ENCODE assay signal across 12 cellular contexts in genomic region chr13:113083402-113084061, GRCh38. TPM values are rescaled to one million over a fixed set of nuclear protein-coding genes. Genes with fewer than 3 reads are reported as not detected.
A peak's percentile ranks its signal among the peaks of the same experiment; 100 is the strongest.
DNase-seq lines count a peak whose midpoint lies in the region; ATAC-seq, FAIRE-seq and TF ChIP-seq lines count a peak whose summit lies in the region.
"Had no signal": no experiment of that assay in that cellular context is flagged by ENCODE, and none has a peak within 500 bp of the region (broad histone marks: within the 10 kb centered on the region; RNA-seq: fewer than 3 reads in every experiment).

No MANE protein-coding gene starts in this region.

- H3K4me3 ChIP-seq in fibroblast of the aortic adventitia (ENCODE audit: low read depth, low read length): no peak overlapping the region
- H3K4me3 ChIP-seq: right lobe of liver had no signal

- no peak for TF ChIP-seq POLR2A in H54 (IDR thresholded peaks at IDR 0.05; ENCODE audit: low read depth, low read length)

- no peak for ATAC-seq in HG03045 (IDR thresholded peaks at IDR 0.05; ENCODE audit: unreplicated experiment)
- ATAC-seq in HG02623 (IDR thresholded peaks at IDR 0.05; ENCODE audit: unreplicated experiment): no peak
- no peak for ATAC-seq in HG03039 (IDR thresholded peaks at IDR 0.05; ENCODE audit: unreplicated experiment)
- ATAC-seq in GM21717 (IDR thresholded peaks at IDR 0.05; ENCODE audit: unreplicated experiment): no peak
- ATAC-seq: right lobe of liver had no signal

- TF ChIP-seq CTCF in fibroblast of the aortic adventitia (IDR thresholded peaks at IDR 0.05; ENCODE audit: insufficient read depth, low read length): no peak

- DNase-seq in H54 (ENCODE audit: insufficient read length, low spot score) (peak; percentile 69), NCI-H460 (ENCODE audit: extremely low read depth, low read depth) (peak; percentile 56), fibroblast of the aortic adventitia (ENCODE audit: low read depth) (peak; percentile 72), posterior cingulate gyrus (peak in 8 of 10 donors; percentile 53 to 95 (median 72))
- DNase-seq: activated CD8-positive, alpha-beta memory T cell treated with anti-CD3 and anti-CD28 coated beads, Interleukin-2, amount 50 U/mL, for 48 hours; DND-41; immature natural killer cell had no signal

- intact Hi-C loops in posterior cingulate gyrus (cut with DNase I): no loop called here

- FAIRE-seq in H54 (lab: Jason Lieb, UNC): no peak

RNA-seq across cellular contexts. Expression of gene F7, which starts 22.1 kb away (rescaled TPM):
- total RNA-seq in NCI-H460 (2014; rRNA removed; shearing (Covaris generic)): 0.07 TPM in 1 of 2 replicates, not detected in the other
- 0.11 TPM in 1 of 2 replicates, not detected in the other for polyA plus RNA-seq in NCI-H460 (2014; cell fraction: nucleus; rRNA removed)
- under 0.01 TPM in 1 of 2 replicates, not detected in the other for total RNA-seq in fibroblast of the aortic adventitia (ENCODE audit: low replicate concordance)

RNA-seq across cellular contexts. Expression of gene F10, which starts 39.1 kb away (rescaled TPM):
- 0.59 and 0.61 TPM in 2 replicates for total RNA-seq in NCI-H460 (2014; rRNA removed; shearing (Covaris generic))
- polyA plus RNA-seq in NCI-H460 (2014; cell fraction: nucleus; rRNA removed): 0.38 TPM in 1 of 2 replicates, not detected in the other
- 2.7 and 12.6 TPM in 2 replicates for total RNA-seq in fibroblast of the aortic adventitia (ENCODE audit: low replicate concordance)
- polyA plus RNA-seq: immature natural killer cell had no signal
